11 cellular contexts compared by ENCODE assay signal in genomic region chr10:99394761-99395386, GRCh38. TPM values are rescaled to one million over a fixed set of nuclear protein-coding genes. Genes with fewer than 3 reads are reported as not detected.
DNase-seq lines count a peak whose midpoint lies in the region; ATAC-seq and TF ChIP-seq lines count a peak whose summit lies in the region.
"Had no signal": no experiment of that assay in that cellular context is flagged by ENCODE, and none has a peak within 500 bp of the region (broad histone marks: within the 10 kb centered on the region; RNA-seq: fewer than 3 reads in every experiment).

No MANE protein-coding gene starts in this region.

- H3K9me3 Mint-ChIP-seq in WTC11, result no peaks in the 10 kb centered on the region

- TF ChIP-seq POLR2A in esophagus squamous epithelium (IDR thresholded peaks at IDR 0.05), result no peak
- no peak for TF ChIP-seq POLR2A in Peyer's patch (IDR thresholded peaks at IDR 0.05)

- ATAC-seq in WTC11 (peak; percentile 34; the same call in 1 of the 2 replicates), GM21786 (IDR thresholded peaks at IDR 0.05; ENCODE audit: unreplicated experiment) (no peak)

- intact Hi-C loops in esophagus squamous epithelium (cut with DNase I), result loop anchor here (10.0 kb wide), 1 partner anchor 220 kb away; no protein-coding TSS in a partner anchor

- no peak overlapping the region for H3K4me3 ChIP-seq in mesodermal cell (ENCODE audit: extremely low read depth, insufficient read depth, low read length, poor library complexity, severe bottlenecking)
- no peak overlapping the region for H3K4me3 ChIP-seq in esophagus squamous epithelium
- H3K4me3 ChIP-seq in Peyer's patch, result no peak overlapping the region

- H3K27me3 ChIP-seq in esophagus squamous epithelium (no peaks in the 10 kb centered on the region), Peyer's patch (no peaks in the 10 kb centered on the region)
- H3K27me3 ChIP-seq: BE2C had no signal

- 93 to 96% methylated on average over 4 of the region's 7 CpGs for WGBS in mesodermal cell (ENCODE audit: insufficient coverage in 2 of 2), 2 experiments
- 62 to 66% methylated on average over 7 of the region's 7 CpGs for WGBS in esophagus squamous epithelium, 2 donors

- peak overlapping the region; percentile 62; the same call in 1 of the 2 replicates for H3K27ac Mint-ChIP-seq in WTC11

- peaks cover 19% of the 10 kb centered on the region for H3K36me3 Mint-ChIP-seq in WTC11

- POLR2A ChIA-PET in WTC11 (lab: Charles Lee), result no interaction called here

- H3K27ac ChIP-seq in mesodermal cell (ENCODE audit: low read depth, low read length, severe bottlenecking) (peak overlapping the region; percentile 92), esophagus squamous epithelium (no peak overlapping the region), Peyer's patch (no peak overlapping the region)

- peaks cover 46% of the 10 kb centered on the region for H3K4me1 Mint-ChIP-seq in WTC11

- no peaks in the 10 kb centered on the region for H3K9me3 ChIP-seq in mesodermal cell (ENCODE audit: control insufficient read depth, low read length)
- H3K9me3 ChIP-seq in esophagus squamous epithelium, result no peaks in the 10 kb centered on the region
- no peaks in the 10 kb centered on the region for H3K9me3 ChIP-seq in Peyer's patch
- H3K9me3 ChIP-seq: BE2C had no signal

- H3K4me1 ChIP-seq in mesodermal cell (ENCODE audit: control insufficient read depth, insufficient read depth, low read length, poor library complexity, severe bottlenecking) (peaks cover 56% of the 10 kb centered on the region), esophagus squamous epithelium (peaks cover 0 to 24% (median 3%) of the 10 kb centered on the region in 3 donors), Peyer's patch (peaks cover 0 to 5% (median 0%) of the 10 kb centered on the region in 4 donors)
- H3K4me1 ChIP-seq: BE2C had no signal

- H3K36me3 ChIP-seq in mesodermal cell (ENCODE audit: control insufficient read depth, insufficient read depth, low read length) (peaks cover 27% of the 10 kb centered on the region), esophagus squamous epithelium (peaks cover 0 to 51% (median 4%) of the 10 kb centered on the region in 3 donors), Peyer's patch (peaks cover 0 to 31% (median 0%) of the 10 kb centered on the region in 3 donors)

- peak; percentile 62 for DNase-seq in DMS53 treated with DMSO at 0.1 percent for 48 hours (lab: John Stamatoyannopoulos, UW; ENCODE audit: unreplicated experiment)
- peak; percentile 74 for DNase-seq in NCI-H2029 (lab: John Stamatoyannopoulos, UW)
- no peak for DNase-seq in WTC11 (ENCODE audit: low spot score)
- no peak for DNase-seq in activated gamma-delta T cell treated with Interleukin-2 at 50 U/mL for 16 hours
- no peak for DNase-seq in esophagus squamous epithelium (lab: John Stamatoyannopoulos, UW)
- no peak for DNase-seq in Peyer's patch
- DNase-seq: BE2C; effector memory CD4-positive, alpha-beta T cell; occipital lobe had no signal

- CTCF ChIA-PET in WTC11 (lab: Charles Lee), result no interaction called here

- TF ChIP-seq CTCF in WTC11 (IDR thresholded peaks at IDR 0.05) (no peak), esophagus squamous epithelium (IDR thresholded peaks at IDR 0.05) (no peak), Peyer's patch (IDR thresholded peaks at IDR 0.05) (no peak)

- no peaks in the 10 kb centered on the region for H3K27me3 Mint-ChIP-seq in WTC11 (ENCODE audit: low read depth)

- H3K4me3 Mint-ChIP-seq in WTC11, result no peak overlapping the region; the same call in 1 of the 2 replicates

TF ChIP-seq in WTC11, 78 proteins besides CTCF, POLR2A, EP300 and RAD21:
- TF ChIP-seq ZNF121 (CRISPR knock-in tag; IDR thresholded peaks at IDR 0.05), result 0 out of 2 replicates have a peak, but pooled peaks have one; percentile 8
- TF ChIP-seq STAT6 (CRISPR knock-in tag; conservative IDR thresholded peaks at IDR 0.05; ENCODE audit: low read depth), result no peak

RNA-seq across cellular contexts. Expression of gene GOT1, which starts 35.5 kb away (rescaled TPM):
- total RNA-seq in WTC11 (2021), result 52.9 to 56.8 TPM (median 54.8 TPM) in 3 replicates
- polyA plus RNA-seq in mesodermal cell (2013, experiment 1 of 2), result 52.1 TPM
- 47.9 TPM for polyA plus RNA-seq in mesodermal cell (2013, experiment 2 of 2)
- total RNA-seq in esophagus squamous epithelium, result 10 to 100 TPM; 45.8 to 65.1 (median 51.0) TPM
- 100 to 1,000 TPM in 2 of 4 donors, 10 to 100 TPM in 2; 78.4 to 141 (median 110) TPM for total RNA-seq in Peyer's patch

Comparison
In these comparisons a context has a peak if more than half of its experiments do, and no peak if none do; other contexts are left out.
1. DNase-seq: peak in DMS53 treated with DMSO at 0.1 percent for 48 hours (single experiment) and NCI-H2029 (single experiment); none in WTC11 (single experiment), activated gamma-delta T cell treated with Interleukin-2 at 50 U/mL for 16 hours (single experiment), esophagus squamous epithelium (single experiment) and Peyer's patch (0 of 3).